1 cellular context compared by ENCODE assay signal in the genomic region with DNA sequence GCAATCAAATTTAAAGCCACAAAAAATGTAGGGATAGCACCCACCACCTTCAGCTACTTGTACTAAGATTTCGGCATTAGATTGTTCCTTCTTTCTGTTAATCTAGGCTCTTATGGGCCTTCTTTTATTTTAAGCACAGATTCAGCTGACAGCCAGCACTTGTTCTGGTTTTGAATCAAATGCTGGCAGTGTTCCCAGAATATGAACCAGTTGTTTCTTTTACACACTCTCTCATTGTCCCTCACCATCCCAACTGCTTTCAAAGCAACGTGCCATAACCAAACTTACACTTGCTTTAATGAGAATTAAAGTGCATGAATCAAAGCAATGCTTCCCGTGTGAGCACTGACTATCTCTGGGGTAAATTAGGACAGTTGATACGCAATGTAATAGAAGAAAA.
TF ChIP-seq lines count a peak whose summit lies in the region.

No MANE protein-coding gene starts in this region.

TF ChIP-seq in HepG2, 621 proteins besides CTCF, POLR2A, EP300 and RAD21 (continued from another document):
- no peak for TF ChIP-seq ZNF570 (CRISPR knock-in tag; IDR thresholded peaks at IDR 0.05; ENCODE audit: borderline replicate concordance)
